In genomic region chr1:150164769-150165168, GRCh38 we compare ENCODE assay signal across 13 cellular contexts. TPM values are rescaled to one million over a fixed set of nuclear protein-coding genes. Genes with fewer than 3 reads are reported as not detected.
DNase-seq lines count a peak whose midpoint lies in the region; ATAC-seq and TF ChIP-seq lines count a peak whose summit lies in the region.
"Had no signal": no experiment of that assay in that cellular context is flagged by ENCODE, and none has a peak within 500 bp of the region (broad histone marks: within the 10 kb centered on the region; RNA-seq: fewer than 3 reads in every experiment).

No MANE protein-coding gene starts in this region.

- no peak for TF ChIP-seq POLR2A in sigmoid colon (IDR thresholded peaks at IDR 0.05)

- POLR2A ChIA-PET in CD4-positive, alpha-beta memory T cell (lab: Charles Lee; ENCODE audit: partially characterized antibody): interaction anchor here (1.4 to 11.2 kb wide), 4 partner anchors 9 to 89 kb away, joined by 6 to 130 read pairs (median 59); partner anchors contain the start of gene PLEKHO1
- POLR2A ChIA-PET in PC-3 (lab: Charles Lee; ENCODE audit: unreplicated experiment): no interaction called here

- H3K27ac Mint-ChIP-seq in CD4-positive, alpha-beta memory T cell: peak overlapping the region in 4 of 7 donors; percentile 54 to 66 (median 63)

- intact Hi-C loops in CD4-positive, alpha-beta memory T cell (cut with micrococcal nuclease): no loop called here
- intact Hi-C loops in sigmoid colon (cut with DNase I): loop anchor here (5.0 kb wide), 1 partner anchor 118 kb away; the partner anchor contains the start of gene CIART
- intact Hi-C loops in PC-3 (cut with micrococcal nuclease): no loop called here

- BruUV-seq in PC-3 (replicated peaks; lab: Mats Ljungman, UMichigan): no TSS peak

- peaks cover 3 to 5% of the 10 kb centered on the region in 2 donors for H3K36me3 Mint-ChIP-seq in CD4-positive, alpha-beta memory T cell

- no peak overlapping the region for H3K4me3 Mint-ChIP-seq in CD4-positive, alpha-beta memory T cell

- peaks cover 29% of the 10 kb centered on the region for H3K4me1 ChIP-seq in CD4-positive, alpha-beta memory T cell (ENCODE audit: insufficient read depth, low read length)
- H3K4me1 ChIP-seq in Loucy (ENCODE audit: insufficient read depth, low read length, poor library complexity, severe bottlenecking): peaks cover 61% of the 10 kb centered on the region
- H3K4me1 ChIP-seq in sigmoid colon: peaks cover 0 to 67% (median 61%) of the 10 kb centered on the region in 4 donors
- no peaks in the 10 kb centered on the region for H3K4me1 ChIP-seq in PC-3 (ENCODE audit: insufficient read depth, low read length)

- no peak for TF ChIP-seq CTCF in Loucy (conservative IDR thresholded peaks at IDR 0.05; ENCODE audit: low read length)
- no peak for TF ChIP-seq CTCF in sigmoid colon (IDR thresholded peaks at IDR 0.05)
- no peak for TF ChIP-seq CTCF in PC-3 (conservative IDR thresholded peaks at IDR 0.05; ENCODE audit: low read depth, low read length)

- H3F3A ChIP-seq in Loucy (ENCODE audit: low read depth) (peaks cover 15% of the 10 kb centered on the region), PC-3 (ENCODE audit: low read length, unreplicated experiment) (no peaks in the 10 kb centered on the region)

- no peaks in the 10 kb centered on the region for H3K9me3 Mint-ChIP-seq in CD4-positive, alpha-beta memory T cell

- H3K36me3 ChIP-seq in CD4-positive, alpha-beta memory T cell (ENCODE audit: insufficient read depth, low read length): no peaks in the 10 kb centered on the region
- H3K36me3 ChIP-seq in Loucy (ENCODE audit: insufficient read depth, low read length) (peaks cover 3% of the 10 kb centered on the region; the same call in 1 of the 2 replicates), sigmoid colon (peaks cover under 1 to 3% (median 2%) of the 10 kb centered on the region in 4 donors), PC-3 (ENCODE audit: low read depth, low read length) (no peaks in the 10 kb centered on the region)

- TF ChIP-seq EP300 in sigmoid colon (IDR thresholded peaks at IDR 0.05): no peak

- no peak for ATAC-seq in HG02571 (IDR thresholded peaks at IDR 0.05; ENCODE audit: unreplicated experiment)
- ATAC-seq in PC-3: no peak
- ATAC-seq: left colon had no signal

- H3K79me2 ChIP-seq in Loucy (ENCODE audit: insufficient read depth, low read length) (no peaks in the 10 kb centered on the region; the same call in 1 of the 2 replicates), PC-3 (ENCODE audit: low read length) (no peaks in the 10 kb centered on the region)

- 82 to 85% methylated on average over 5 of the region's 5 CpGs for WGBS in sigmoid colon, 2 donors

- H3K27ac ChIP-seq in CD4-positive, alpha-beta memory T cell (ENCODE audit: low read depth, low read length): no peak overlapping the region
- H3K27ac ChIP-seq in sigmoid colon (peak overlapping the region; percentile 98 to 100 (median 99)), PC-3 (ENCODE audit: low read length) (no peak overlapping the region)

- no peak overlapping the region for H3K4me3 ChIP-seq in CD4-positive, alpha-beta memory T cell (ENCODE audit: low read length in 2 of 2)
- H3K4me3 ChIP-seq in Loucy (ENCODE audit: low read length, poor library complexity, severe bottlenecking) (no peak overlapping the region), sigmoid colon (no peak overlapping the region), PC-3 (ENCODE audit: low read length) (no peak overlapping the region)

- H3K9me2 ChIP-seq in Loucy (replicated peaks; ENCODE audit: low read depth, low read length) (no peaks in the 10 kb centered on the region), PC-3 (replicated peaks; ENCODE audit: low read length) (no peaks in the 10 kb centered on the region)

- no peaks in the 10 kb centered on the region for H3K27me3 Mint-ChIP-seq in CD4-positive, alpha-beta memory T cell

- no peak overlapping the region for H3K4me2 ChIP-seq in Loucy (ENCODE audit: low read depth, low read length, poor library complexity, severe bottlenecking)
- H3K4me2 ChIP-seq in PC-3 (ENCODE audit: low read length): no peak overlapping the region

- H3K9me3 ChIP-seq in CD4-positive, alpha-beta memory T cell (ENCODE audit: control insufficient read depth in 1 of 2, low read length in 2 of 2): no peaks in the 10 kb centered on the region
- H3K9me3 ChIP-seq in Loucy (ENCODE audit: insufficient read depth, low read depth, low read length) (no peaks in the 10 kb centered on the region), sigmoid colon (no peaks in the 10 kb centered on the region), PC-3 (ENCODE audit: low read length) (no peaks in the 10 kb centered on the region)
- H3K9me3 ChIP-seq: BE2C had no signal

- H4K20me1 ChIP-seq in Loucy (ENCODE audit: insufficient read depth, low read length, poor library complexity, severe bottlenecking) (no peaks in the 10 kb centered on the region), PC-3 (ENCODE audit: low read length) (no peaks in the 10 kb centered on the region)

- CTCF ChIA-PET in CD4-positive, alpha-beta memory T cell (lab: Charles Lee; ENCODE audit: partially characterized antibody): interaction anchor here (1.0 to 19.3 kb wide), 16 partner anchors 8 to 93 kb away, joined by 3 to 574 read pairs (median 6); partner anchors contain the start of gene VPS45
- CTCF ChIA-PET in PC-3 (lab: Charles Lee): interaction anchor here (0.7 kb wide), 1 partner anchor 100 kb away, joined by 3 read pairs; no protein-coding TSS in a partner anchor

- no peaks in the 10 kb centered on the region for H3K27me3 ChIP-seq in CD4-positive, alpha-beta memory T cell (ENCODE audit: insufficient read depth, low read length)
- no peaks in the 10 kb centered on the region for H3K27me3 ChIP-seq in Loucy (ENCODE audit: insufficient read depth, low read length, poor library complexity, severe bottlenecking)
- no peaks in the 10 kb centered on the region for H3K27me3 ChIP-seq in sigmoid colon
- H3K27me3 ChIP-seq in PC-3 (ENCODE audit: low read length): no peaks in the 10 kb centered on the region
- H3K27me3 ChIP-seq: BE2C had no signal

- peak overlapping the region; percentile 82 for H3K9ac ChIP-seq in Loucy (ENCODE audit: low read depth, low read length, poor library complexity, severe bottlenecking)
- H3K9ac ChIP-seq in PC-3 (ENCODE audit: low read length): no peak overlapping the region

- no peak for DNase-seq in CD4-positive, alpha-beta memory T cell
- DNase-seq in fibroblast of peridontal ligament (ENCODE audit: extremely low read depth) (peak; percentile 18), sigmoid colon (peak; percentile 78), SW 1271 (lab: John Stamatoyannopoulos, UW) (no peak), AG20443 (ENCODE audit: low spot score) (no peak), PC-3 (no peak)
- DNase-seq: activated gamma-delta T cell, BE2C, GOT3, NCI-H1436 treated with DMSO at 0.1 percent for 48 hours had no signal

- peak overlapping the region; percentile 67; the same call in 1 of the 2 replicates for H2AFZ ChIP-seq in Loucy (ENCODE audit: low read length)
- no peak overlapping the region for H2AFZ ChIP-seq in PC-3 (ENCODE audit: low read length)

- peaks cover 30 to 37% (median 35%) of the 10 kb centered on the region in 4 donors for H3K4me1 Mint-ChIP-seq in CD4-positive, alpha-beta memory T cell

RNA-seq across cellular contexts. Expression of gene PLEKHO1, which starts 15.1 kb away (rescaled TPM):
- total RNA-seq in CD4-positive, alpha-beta memory T cell: 100 to 1,000 TPM; 154 TPM
- polyA plus RNA-seq in CD4-positive, alpha-beta memory T cell: 10 to 100 TPM; 40.5 to 43.5 TPM
- 100 to 1,000 TPM; 251 to 402 (median 338) TPM for total RNA-seq in sigmoid colon
- 10 to 100 TPM; 14.1 to 65.0 (median 28.2) TPM for polyA plus RNA-seq in sigmoid colon
- total RNA-seq in PC-3 (2014; rRNA removed): 13.8 and 29.5 TPM in 2 replicates

Comparison
In these comparisons a context has a peak if more than half of its experiments do, and no peak if none do; other contexts are left out.
1. DNase-seq: peak in fibroblast of peridontal ligament (single experiment) and sigmoid colon (single experiment); none in CD4-positive, alpha-beta memory T cell (0 of 5), SW 1271 (0 of 2), AG20443 (single experiment) and PC-3 (single experiment).
2. H3K27ac ChIP-seq: peak in sigmoid colon (4 of 4); none in CD4-positive, alpha-beta memory T cell (single experiment) and PC-3 (single experiment).